17 cellular contexts compared by ENCODE assay signal in the genomic region with DNA sequence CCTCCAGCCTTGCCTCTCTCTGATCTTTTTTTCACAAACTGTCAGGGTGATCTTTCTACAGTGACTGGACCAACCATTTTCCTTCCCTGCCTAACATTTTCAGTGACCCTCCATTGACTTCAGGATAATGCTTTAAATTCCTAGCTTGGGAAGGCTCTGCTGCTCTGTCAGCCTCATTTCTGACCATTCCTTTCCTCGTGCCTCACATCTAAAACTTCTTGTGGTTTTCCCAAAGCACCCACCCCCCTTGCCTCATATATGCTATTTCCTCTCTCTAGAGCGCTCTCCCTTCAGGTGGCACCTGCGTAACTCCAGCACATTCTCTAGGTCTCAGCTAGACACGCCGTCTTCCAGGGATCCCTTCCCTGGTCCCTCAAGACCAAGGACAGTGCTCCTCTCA. TPM values are rescaled to one million over a fixed set of nuclear protein-coding genes. Genes with fewer than 3 reads are reported as not detected.
DNase-seq lines count a peak whose midpoint lies in the region; ATAC-seq, FAIRE-seq and TF ChIP-seq lines count a peak whose summit lies in the region.
"Had no signal": no experiment of that assay in that cellular context is flagged by ENCODE, and none has a peak within 500 bp of the region (broad histone marks: within the 10 kb centered on the region; RNA-seq: fewer than 3 reads in every experiment).

No MANE protein-coding gene starts in this region.

- H3K4me2 ChIP-seq in GM23248 (ENCODE audit: unreplicated experiment) (peak overlapping the region; percentile 69), astrocyte (ENCODE audit: low read length) (peak overlapping the region; percentile 55), HepG2 (ENCODE audit: low read depth, low read length) (peak overlapping the region; percentile 10), skeletal muscle satellite cell (ENCODE audit: low read length) (peak overlapping the region; percentile 15)

- H3K79me2 ChIP-seq in GM23248 (ENCODE audit: insufficient read depth): no peaks in the 10 kb centered on the region
- no peaks in the 10 kb centered on the region for H3K79me2 ChIP-seq in astrocyte (ENCODE audit: insufficient read depth, low read length)
- H3K79me2 ChIP-seq in HepG2 (ENCODE audit: insufficient read depth, low read length): no peaks in the 10 kb centered on the region

- no peak for TF ChIP-seq RAD21 in HepG2 (CRISPR knock-in tag; IDR thresholded peaks at IDR 0.05)

- H3K36me3 Mint-ChIP-seq in astrocyte (ENCODE audit: low read depth, unreplicated experiment): peaks cover 1% of the 10 kb centered on the region
- H3K36me3 Mint-ChIP-seq: CD8-positive, alpha-beta T cell had no signal

- no peak overlapping the region for H3K4me3 ChIP-seq in GM23248
- no peak overlapping the region for H3K4me3 ChIP-seq in astrocyte (ENCODE audit: insufficient read depth, low read depth, low read length)
- no peak overlapping the region for H3K4me3 ChIP-seq in HepG2 (replicated peaks in 1 of 3; ENCODE audit: insufficient read depth in 1 of 3, low read depth in 2 of 3, low read length in 3 of 3)
- no peak overlapping the region for H3K4me3 ChIP-seq in skeletal muscle satellite cell (ENCODE audit: low read length)
- H3K4me3 ChIP-seq: HAP-1, SK-N-MC had no signal

- H3K27ac ChIP-seq in GM23248 (peak overlapping the region; percentile 93), astrocyte (ENCODE audit: low read depth, low read length) (peak overlapping the region; percentile 49), HepG2 (ENCODE audit: extremely low read length, insufficient read depth, low read length) (no peak overlapping the region)
- H3K27ac ChIP-seq: SK-N-MC had no signal

- TF ChIP-seq CTCF in astrocyte (IDR thresholded peaks at IDR 0.05; ENCODE audit: insufficient read depth, low read depth, low read length) (no peak), HepG2 (CRISPR knock-in tag; IDR thresholded peaks at IDR 0.05) (no peak)

- intact Hi-C loops in HepG2 (cut with micrococcal nuclease; ENCODE audit: unreplicated experiment): no loop called here

- H3K9me2 ChIP-seq in GM23248 (ENCODE audit: insufficient read depth): no peaks in the 10 kb centered on the region

- peak overlapping the region; percentile 21 for H3K27ac Mint-ChIP-seq in astrocyte (ENCODE audit: unreplicated experiment)
- H3K27ac Mint-ChIP-seq: CD8-positive, alpha-beta T cell had no signal

- in situ Hi-C loops in GM23248 (cut with MboI): no loop called here
- in situ Hi-C loops in HepG2 (cut with HindIII; ENCODE audit: extremely low pct_ligation_motif_present, low pct_unique_long_range_greater_than_20kb): no loop called here

- H2AFZ ChIP-seq in GM23248 (peak overlapping the region; percentile 89), astrocyte (ENCODE audit: low read depth, low read length) (peak overlapping the region; percentile 54), HepG2 (ENCODE audit: low read length) (no peak overlapping the region)

- DNase-seq in GM23248: peak; percentile 40
- DNase-seq in astrocyte (ENCODE audit: low read depth): peak; percentile 51
- DNase-seq in HepG2 (ENCODE audit: low spot score): no peak
- no peak for DNase-seq in SHP77 (lab: John Stamatoyannopoulos, UW)
- DNase-seq in NCI-H1694 (lab: John Stamatoyannopoulos, UW): no peak
- DNase-seq: BE2C; CD8-positive, alpha-beta T cell; KBM-7; NCI-H1048; NCI-H1694 treated with DMSO at 0.1 percent for 48 hours; NCI-H446 treated with DMSO at 0.1 percent for 48 hours; NCI-H748 treated with DMSO at 0.1 percent for 48 hours; PC-3 had no signal

- H3K9me3 Mint-ChIP-seq in astrocyte (ENCODE audit: unreplicated experiment): peaks cover 1% of the 10 kb centered on the region
- H3K9me3 Mint-ChIP-seq: CD8-positive, alpha-beta T cell had no signal

- H3F3A ChIP-seq in GM23248 (ENCODE audit: insufficient read depth): peaks cover 14% of the 10 kb centered on the region

- TF ChIP-seq EP300 in HepG2 (IDR thresholded peaks at IDR 0.05; ENCODE audit: low read depth in 2 of 2, low read length in 2 of 2) (no peak), HepG2 (CRISPR knock-in tag; IDR thresholded peaks at IDR 0.05; ENCODE audit: borderline replicate concordance) (no peak)

- H3K4me1 Mint-ChIP-seq in astrocyte (ENCODE audit: low read depth, unreplicated experiment): peaks cover 14% of the 10 kb centered on the region

- H3K4me1 ChIP-seq in GM23248 (ENCODE audit: insufficient read depth) (peaks cover 19% of the 10 kb centered on the region), astrocyte (ENCODE audit: insufficient read depth, low read length) (peaks cover 7% of the 10 kb centered on the region), HepG2 (ENCODE audit: insufficient read depth, low read length) (peaks cover 13% of the 10 kb centered on the region), skeletal muscle satellite cell (ENCODE audit: control insufficient read depth, insufficient read depth, low read length) (peaks cover 4% of the 10 kb centered on the region)

- 84 to 86% methylated on average over 5 of the region's 5 CpGs for WGBS in GM23248 (ENCODE audit: low coverage in 1 of 2, low lambda C conversion rate in 2 of 2, missing lambda C conversion rate in 2 of 2), 2 experiments
- WGBS in HepG2 (ENCODE audit: low lambda C conversion rate): 41% methylated on average over 5 of the region's 5 CpGs

- H3K27me3 ChIP-seq in GM23248 (replicated peaks; ENCODE audit: insufficient read depth) (no peaks in the 10 kb centered on the region), astrocyte (ENCODE audit: insufficient read depth, low read length) (no peaks in the 10 kb centered on the region), HepG2 (ENCODE audit: control insufficient read depth in 1 of 2, insufficient read depth in 2 of 2, low read length in 2 of 2) (peaks cover 0 to 2% of the 10 kb centered on the region in 2 experiments; a peak in 2 of 5 replicates), skeletal muscle satellite cell (ENCODE audit: control insufficient read depth, insufficient read depth, low read length) (peaks cover 38% of the 10 kb centered on the region)
- H3K27me3 ChIP-seq: BE2C had no signal

- POLR2A ChIA-PET in HepG2 (lab: Yijun Ruan, JAX): interaction anchor here (1.2 kb wide), 1 partner anchor 17 kb away, joined by 6 read pairs; no protein-coding TSS in a partner anchor

- ATAC-seq in HepG2: peak; percentile 35
- ATAC-seq in activated CD4-positive, CD25-positive, alpha-beta regulatory T cell treated with anti-CD3 and anti-CD28 coated beads, Interleukin-2, amount 50 U/mL, for 24 hours: no peak
- ATAC-seq: CD8-positive, alpha-beta T cell; PC-3 had no signal

- H3K9ac ChIP-seq in GM23248 (peak overlapping the region; percentile 71), astrocyte (ENCODE audit: low read length) (no peak overlapping the region), HepG2 (ENCODE audit: insufficient read depth, low read depth, low read length) (no peak overlapping the region), skeletal muscle satellite cell (ENCODE audit: low read depth, low read length) (no peak overlapping the region)

- CTCF ChIA-PET in HepG2 (lab: Yijun Ruan, JAX; ENCODE audit: low intra/inter-chr PET ratio, low total read pairs): no interaction called here

- H3K36me3 ChIP-seq in GM23248 (ENCODE audit: low read depth) (no peaks in the 10 kb centered on the region), astrocyte (ENCODE audit: insufficient read depth, low read length) (no peaks in the 10 kb centered on the region), HepG2 (replicated peaks in 1 of 2; ENCODE audit: control insufficient read depth in 1 of 2, insufficient read depth in 2 of 2, low read length in 2 of 2) (no peaks in the 10 kb centered on the region), skeletal muscle satellite cell (ENCODE audit: insufficient read depth, low read length) (no peaks in the 10 kb centered on the region)
- H3K36me3 ChIP-seq: BE2C, HAP-1 had no signal

- FAIRE-seq in astrocyte (lab: Jason Lieb, UNC): peak; percentile 26
- no peak for FAIRE-seq in HepG2 (lab: Jason Lieb, UNC)

- H4K20me1 ChIP-seq in GM23248 (ENCODE audit: insufficient read depth): no peaks in the 10 kb centered on the region
- no peaks in the 10 kb centered on the region for H4K20me1 ChIP-seq in astrocyte (ENCODE audit: insufficient read depth, low read length)
- no peaks in the 10 kb centered on the region for H4K20me1 ChIP-seq in HepG2 (ENCODE audit: insufficient read depth, low read length)

- H3K9me3 ChIP-seq in GM23248 (ENCODE audit: low read depth) (no peaks in the 10 kb centered on the region), astrocyte (ENCODE audit: insufficient read depth, low read depth, low read length) (no peaks in the 10 kb centered on the region), HepG2 (ENCODE audit: low read length) (no peaks in the 10 kb centered on the region), skeletal muscle satellite cell (replicated peaks; ENCODE audit: low read length) (no peaks in the 10 kb centered on the region)
- H3K9me3 ChIP-seq: BE2C, HAP-1 had no signal

- no peak for TF ChIP-seq POLR2A in HepG2 (IDR thresholded peaks at IDR 0.05; ENCODE audit: insufficient read depth in 1 of 2, low read depth in 2 of 2, low read length in 2 of 2)

- no TSS peak for BruUV-seq in HepG2 (replicated peaks; lab: Mats Ljungman, UMichigan)

- H3K27me3 Mint-ChIP-seq in astrocyte (ENCODE audit: low read depth, unreplicated experiment): no peaks in the 10 kb centered on the region

- no peak overlapping the region for H3K4me3 Mint-ChIP-seq in astrocyte (ENCODE audit: unreplicated experiment)
- H3K4me3 Mint-ChIP-seq: CD8-positive, alpha-beta T cell had no signal

RNA-seq across cellular contexts. Expression of a gene that starts 37.2 kb away (rescaled TPM):
- 0.89 TPM in 1 of 2 replicates, not detected in the other for total RNA-seq in GM23248 (2014; rRNA removed; shearing (Covaris generic))
- 0.35 TPM in 1 of 2 replicates, not detected in the other for polyA plus RNA-seq in GM23248 (2016; fragmentation: Nextera tagmentation; extraction: Ambion mirVana)
- total RNA-seq in astrocyte: 0.27 and 0.41 TPM in 2 replicates
- total RNA-seq in HepG2 (2016; rRNA removed; fragmentation: Illumina TruSeq; extraction: Trizol): 0.07 and 0.08 TPM in 2 replicates
- 0.18 and 0.30 TPM in 2 replicates for total RNA-seq in HepG2 (2016; cell fraction: cytosol; rRNA removed; fragmentation: Illumina TruSeq; extraction: Trizol; ENCODE audit: low read depth)
- total RNA-seq in HepG2 (2016; cell fraction: insoluble cytoplasmic fraction; rRNA removed; fragmentation: Illumina TruSeq; extraction: Trizol): not detected in 2 replicates
- total RNA-seq in HepG2 (2016; cell fraction: membrane; rRNA removed; fragmentation: Illumina TruSeq; extraction: Trizol): 0.07 and 0.09 TPM in 2 replicates
- total RNA-seq in HepG2 (2016; cell fraction: nucleus; rRNA removed; fragmentation: Illumina TruSeq; extraction: Trizol): not detected in 2 replicates
- not detected in 2 replicates for polyA plus RNA-seq in HepG2 (2011; rRNA removed)
- polyA plus RNA-seq in HepG2 (2011; cell fraction: cytosol; rRNA removed): not detected in 2 replicates
- not detected in 2 replicates for polyA plus RNA-seq in HepG2 (2011; cell fraction: nucleus; rRNA removed)
- polyA plus RNA-seq in HepG2 (2012): not detected in 2 replicates
- 0.11 and 0.16 TPM in 2 replicates for polyA plus RNA-seq in HepG2 (2016; cell fraction: cytosol; fragmentation: Illumina TruSeq; extraction: Trizol; ENCODE audit: low read depth)
- polyA plus RNA-seq in HepG2 (2016; cell fraction: insoluble cytoplasmic fraction; fragmentation: Illumina TruSeq; extraction: Trizol; ENCODE audit: low read depth): not detected in 2 replicates
- polyA plus RNA-seq in HepG2 (2016; cell fraction: membrane; fragmentation: Illumina TruSeq; extraction: Trizol; ENCODE audit: low read depth): 0.08 TPM in 1 of 2 replicates, not detected in the other
- polyA plus RNA-seq in HepG2 (2016; cell fraction: nucleus; fragmentation: Illumina TruSeq; extraction: Trizol; ENCODE audit: insufficient read depth, low read depth): not detected in 2 replicates
- polyA minus RNA-seq in HepG2 (2011; rRNA and poly(A)+ RNA removed; ENCODE audit: low replicate concordance): 0.22 TPM in 1 of 2 replicates, not detected in the other
- polyA minus RNA-seq in HepG2 (2011; cell fraction: cytosol; rRNA and poly(A)+ RNA removed): not detected in 2 replicates
- polyA minus RNA-seq in HepG2 (2011; cell fraction: nucleus; rRNA and poly(A)+ RNA removed): not detected in 2 replicates
- total RNA-seq in skeletal muscle satellite cell (2012; rRNA removed): 0.22 and 1.0 TPM in 2 replicates
- total RNA-seq: CD8-positive, alpha-beta T cell; PC-3 had no signal

RNA-seq across cellular contexts. Expression of a gene that starts 39.0 kb away (rescaled TPM):
- total RNA-seq in GM23248 (2014; rRNA removed; shearing (Covaris generic)): 0.25 and 0.43 TPM in 2 replicates
- polyA plus RNA-seq in GM23248 (2016; fragmentation: Nextera tagmentation; extraction: Ambion mirVana): 0.37 and 0.38 TPM in 2 replicates
- not detected in 2 replicates for total RNA-seq in astrocyte
- total RNA-seq in HepG2 (2016; rRNA removed; fragmentation: Illumina TruSeq; extraction: Trizol): 0.04 TPM in 1 of 2 replicates, not detected in the other
- total RNA-seq in HepG2 (2016; cell fraction: cytosol; rRNA removed; fragmentation: Illumina TruSeq; extraction: Trizol; ENCODE audit: low read depth): 0.09 TPM in 1 of 2 replicates, not detected in the other
- total RNA-seq in HepG2 (2016; cell fraction: insoluble cytoplasmic fraction; rRNA removed; fragmentation: Illumina TruSeq; extraction: Trizol): 0.04 TPM in 1 of 2 replicates, not detected in the other
- total RNA-seq in HepG2 (2016; cell fraction: membrane; rRNA removed; fragmentation: Illumina TruSeq; extraction: Trizol): 0.03 TPM in 1 of 2 replicates, not detected in the other
- total RNA-seq in HepG2 (2016; cell fraction: nucleus; rRNA removed; fragmentation: Illumina TruSeq; extraction: Trizol): 0.06 TPM in 1 of 2 replicates, not detected in the other
- polyA plus RNA-seq in HepG2 (2011; rRNA removed): not detected in 2 replicates
- 0.01 TPM in 2 replicates for polyA plus RNA-seq in HepG2 (2011; cell fraction: cytosol; rRNA removed)
- polyA plus RNA-seq in HepG2 (2011; cell fraction: nucleus; rRNA removed): 0.12 and 0.26 TPM in 2 replicates
- polyA plus RNA-seq in HepG2 (2012): 0.05 TPM in 1 of 2 replicates, not detected in the other
- not detected in 2 replicates for polyA plus RNA-seq in HepG2 (2016; cell fraction: cytosol; fragmentation: Illumina TruSeq; extraction: Trizol; ENCODE audit: low read depth)
- polyA plus RNA-seq in HepG2 (2016; cell fraction: insoluble cytoplasmic fraction; fragmentation: Illumina TruSeq; extraction: Trizol; ENCODE audit: low read depth): 0.04 TPM in 1 of 2 replicates, not detected in the other
- not detected in 2 replicates for polyA plus RNA-seq in HepG2 (2016; cell fraction: membrane; fragmentation: Illumina TruSeq; extraction: Trizol; ENCODE audit: low read depth)
- polyA plus RNA-seq in HepG2 (2016; cell fraction: nucleus; fragmentation: Illumina TruSeq; extraction: Trizol; ENCODE audit: insufficient read depth, low read depth): 0.33 TPM in 1 of 2 replicates, not detected in the other
- 0.02 TPM in 1 of 2 replicates, not detected in the other for polyA minus RNA-seq in HepG2 (2011; rRNA and poly(A)+ RNA removed; ENCODE audit: low replicate concordance)
- not detected in 2 replicates for polyA minus RNA-seq in HepG2 (2011; cell fraction: cytosol; rRNA and poly(A)+ RNA removed)
- polyA minus RNA-seq in HepG2 (2011; cell fraction: nucleus; rRNA and poly(A)+ RNA removed): not detected in 2 replicates
- total RNA-seq in skeletal muscle satellite cell (2012; rRNA removed): 0.22 and 0.51 TPM in 2 replicates
- total RNA-seq: PC-3 had no signal

Comparison
In these comparisons a context has a peak if more than half of its experiments do, and no peak if none do; other contexts are left out.
1. DNase-seq: peak in GM23248 (single experiment) and astrocyte (single experiment); none in HepG2 (single experiment), SHP77 (0 of 2) and NCI-H1694 (single experiment).
2. H3K4me2 ChIP-seq: peak in every context shown above with its lines; median percentile 69 in GM23248; 55 in astrocyte; 15 in skeletal muscle satellite cell; 10 in HepG2.